ENCODE assay signal across 8 cellular contexts in genomic region chr2:218658671-218659257, GRCh38. TPM values are rescaled to one million over a fixed set of nuclear protein-coding genes. Genes with fewer than 3 reads are reported as not detected.
A peak's percentile ranks its signal among the peaks of the same experiment; 100 is the strongest.
DNase-seq lines count a peak whose midpoint lies in the region; ATAC-seq and TF ChIP-seq lines count a peak whose summit lies in the region.

No MANE protein-coding gene starts in this region.

- peak; percentile 25 for ATAC-seq in GM19463 (IDR thresholded peaks at IDR 0.05; ENCODE audit: unreplicated experiment)
- peak; percentile 52 for ATAC-seq in RWPE2 (ENCODE audit: low read depth)

- H3K36me3 ChIP-seq in RWPE2 (ENCODE audit: low read depth): peaks cover 59% of the 10 kb centered on the region
- H3K36me3 ChIP-seq in iPS-20b (ENCODE audit: insufficient read depth, low read depth, low read length): peaks cover 72% of the 10 kb centered on the region

- no peaks in the 10 kb centered on the region for H3K4me1 ChIP-seq in RWPE2 (ENCODE audit: insufficient read depth, poor library complexity, severe bottlenecking)
- no peaks in the 10 kb centered on the region for H3K4me1 ChIP-seq in iPS-20b (ENCODE audit: insufficient read depth, low read length)

- H3K9me3 ChIP-seq in RWPE2 (ENCODE audit: severe bottlenecking): no peaks in the 10 kb centered on the region
- no peaks in the 10 kb centered on the region for H3K9me3 ChIP-seq in iPS-20b (ENCODE audit: insufficient read depth, low read depth, low read length)

- peak overlapping the region; percentile 42 for H3K27ac ChIP-seq in RWPE2 (ENCODE audit: poor library complexity, severe bottlenecking)
- peak overlapping the region; percentile 83 for H3K27ac ChIP-seq in iPS-20b (ENCODE audit: low read length)

- H3K27me3 ChIP-seq in RWPE2 (ENCODE audit: insufficient read depth, poor library complexity, severe bottlenecking): no peaks in the 10 kb centered on the region
- no peaks in the 10 kb centered on the region for H3K27me3 ChIP-seq in iPS-20b (ENCODE audit: insufficient read depth, low read length)

- H3K4me3 ChIP-seq in RWPE2 (ENCODE audit: severe bottlenecking): peak overlapping the region; percentile 83
- H3K4me3 ChIP-seq in iPS-20b (ENCODE audit: low read length): peak overlapping the region; percentile 98

- peak; percentile 68 for TF ChIP-seq CTCF in RWPE2 (IDR thresholded peaks at IDR 0.05; ENCODE audit: poor library complexity, severe bottlenecking)

- peak; percentile 52 for DNase-seq in Daoy (ENCODE audit: low read depth)
- peak; percentile 59 for DNase-seq in HK-2 (ENCODE audit: unreplicated experiment)
- no peak for DNase-seq in RWPE2 (ENCODE audit: low spot score)
- DNase-seq in amniotic stem cell (lab: John Stamatoyannopoulos, UW): peak; percentile 42
- peak; percentile 69 for DNase-seq in stimulated activated CD4-positive, alpha-beta T cell treated with anti-CD3 and anti-CD28 coated beads, Interleukin-15, amount 100 ng/mL, for 24 hours
- DNase-seq in DMS153 treated with DMSO at 0.1 percent for 48 hours (lab: John Stamatoyannopoulos, UW; ENCODE audit: unreplicated experiment): no peak

- peak overlapping the region; percentile 90 for H3K9ac ChIP-seq in iPS-20b (ENCODE audit: low read depth, low read length)

RNA-seq across cellular contexts. Expression of gene ZNF142, which starts 0.7 kb away (rescaled TPM):
- total RNA-seq in Daoy (2014; rRNA removed; shearing (Covaris generic)): 7.3 and 7.6 TPM in 2 replicates

RNA-seq across cellular contexts. Expression of gene BCS1L, which starts 0.7 kb away (rescaled TPM):
- 53.3 and 59.9 TPM in 2 replicates for total RNA-seq in Daoy (2014; rRNA removed; shearing (Covaris generic))

RNA-seq across cellular contexts. Expression of gene RNF25, which starts 13.0 kb away (rescaled TPM):
- 42.3 and 54.7 TPM in 2 replicates for total RNA-seq in Daoy (2014; rRNA removed; shearing (Covaris generic))

RNA-seq across cellular contexts. Expression of gene STK36, which starts 13.1 kb away (rescaled TPM):
- 13.9 and 28.7 TPM in 2 replicates for total RNA-seq in Daoy (2014; rRNA removed; shearing (Covaris generic))

RNA-seq across cellular contexts. Expression of gene PLCD4, which starts 51.1 kb away (rescaled TPM):
- 0.06 TPM in 1 of 2 replicates, not detected in the other for total RNA-seq in Daoy (2014; rRNA removed; shearing (Covaris generic))

Comparison
In these comparisons a context has a peak if more than half of its experiments do, and no peak if none do; other contexts are left out.
1. DNase-seq: peak in Daoy (single experiment), HK-2 (single experiment), amniotic stem cell (single experiment) and stimulated activated CD4-positive, alpha-beta T cell treated with anti-CD3 and anti-CD28 coated beads, Interleukin-15, amount 100 ng/mL, for 24 hours (single experiment); none in RWPE2 (single experiment) and DMS153 treated with DMSO at 0.1 percent for 48 hours (single experiment).